ENCODE assay signal across 1 cellular context in the genomic region with DNA sequence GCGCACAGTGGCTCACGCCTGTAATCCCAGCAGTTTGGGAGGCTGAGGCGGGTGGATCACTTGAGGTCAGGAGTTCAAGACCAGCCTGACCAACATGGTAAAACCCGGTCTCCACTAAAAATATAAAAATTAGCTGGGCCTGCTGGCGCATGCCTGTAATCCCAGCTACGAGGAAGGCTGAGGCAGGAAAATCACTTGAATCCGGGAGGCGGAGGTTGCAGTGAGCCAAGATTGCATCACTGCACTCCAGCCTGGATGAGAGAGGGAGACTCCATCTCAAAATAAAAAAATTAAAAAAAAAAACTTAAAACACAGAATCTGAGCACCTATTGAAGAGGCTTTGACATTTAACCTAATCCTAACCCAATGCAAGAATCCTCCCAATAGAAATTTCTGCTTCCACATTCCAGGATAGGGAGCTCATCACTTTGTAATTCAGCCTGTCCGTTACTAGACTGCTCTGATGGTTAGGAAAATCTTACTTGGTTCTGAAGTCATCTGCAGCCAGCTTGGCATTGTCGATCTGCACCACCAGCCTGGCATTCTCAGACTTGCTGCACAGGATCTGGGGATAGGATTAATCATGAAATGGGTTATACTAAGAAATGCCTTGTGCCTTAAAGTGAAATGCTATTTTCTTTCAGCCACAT.
TF ChIP-seq lines count a peak whose summit lies in the region.

No MANE protein-coding gene starts in this region.

TF ChIP-seq in A549, 52 proteins besides CTCF, POLR2A, EP300 and RAD21:
- TF ChIP-seq GATA3 (IDR thresholded peaks at IDR 0.05; ENCODE audit: borderline replicate concordance) (no peak), ELK1 (IDR thresholded peaks at IDR 0.05; ENCODE audit: low read depth, low read length) (no peak), CHD2 (IDR thresholded peaks at IDR 0.05; ENCODE audit: low read length, partially characterized antibody) (no peak), CBX8 (IDR thresholded peaks at IDR 0.05) (no peak)
- TF ChIP-seq, protein P1, sequence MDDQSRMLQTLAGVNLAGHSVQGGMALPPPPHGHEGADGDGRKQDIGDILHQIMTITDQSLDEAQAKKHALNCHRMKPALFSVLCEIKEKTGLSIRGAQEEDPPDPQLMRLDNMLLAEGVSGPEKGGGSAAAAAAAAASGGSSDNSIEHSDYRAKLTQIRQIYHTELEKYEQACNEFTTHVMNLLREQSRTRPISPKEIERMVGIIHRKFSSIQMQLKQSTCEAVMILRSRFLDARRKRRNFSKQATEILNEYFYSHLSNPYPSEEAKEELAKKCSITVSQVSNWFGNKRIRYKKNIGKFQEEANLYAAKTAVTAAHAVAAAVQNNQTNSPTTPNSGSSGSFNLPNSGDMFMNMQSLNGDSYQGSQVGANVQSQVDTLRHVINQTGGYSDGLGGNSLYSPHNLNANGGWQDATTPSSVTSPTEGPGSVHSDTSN (IDR thresholded peaks at IDR 0.05) = no peak
